ENCODE assay signal across 18 cellular contexts in the genomic region with DNA sequence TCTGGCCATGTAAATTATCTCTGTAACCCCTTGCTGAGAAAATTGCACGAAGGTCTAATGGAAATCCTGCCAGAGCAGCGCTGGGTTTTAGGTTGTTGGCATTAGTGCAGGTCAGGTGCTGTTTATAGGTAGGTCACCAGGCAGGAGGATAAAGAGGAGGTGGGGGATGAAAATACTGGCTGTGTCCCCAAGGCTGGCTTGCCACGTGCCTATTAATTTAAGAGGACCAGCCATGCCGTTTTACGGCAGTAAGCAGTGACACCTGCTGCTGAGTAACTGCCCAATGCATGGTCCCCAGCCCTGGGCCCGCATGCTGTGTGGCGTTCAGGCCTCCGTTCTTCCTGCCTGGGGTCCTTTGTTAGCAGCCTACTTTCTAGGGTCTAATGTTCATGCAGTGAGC.
A peak's percentile ranks its signal among the peaks of the same experiment; 100 is the strongest.
DNase-seq lines count a peak whose midpoint lies in the region; ATAC-seq, FAIRE-seq and TF ChIP-seq lines count a peak whose summit lies in the region.
"Had no signal": no experiment of that assay in that cellular context is flagged by ENCODE, and none has a peak within 500 bp of the region (broad histone marks: within the 10 kb centered on the region; RNA-seq: fewer than 3 reads in every experiment).

No MANE protein-coding gene starts in this region.

- no peaks in the 10 kb centered on the region for H3K9me3 ChIP-seq in PC-9 (ENCODE audit: insufficient read depth, low read depth)
- H3K9me3 ChIP-seq in kidney (ENCODE audit: control insufficient read depth in 1 of 2, low read length in 2 of 2): no peaks in the 10 kb centered on the region
- H3K9me3 ChIP-seq: heart left ventricle, MG63 had no signal

- no peak overlapping the region for H3K4me2 ChIP-seq in PC-9

- CTCF ChIA-PET in PC-9 (lab: Charles Lee): no interaction called here

- POLR2A ChIA-PET in PC-9 (lab: Charles Lee; ENCODE audit: unreplicated experiment): no interaction called here

- TF ChIP-seq CTCF in PC-9 (conservative IDR thresholded peaks at IDR 0.05) (0 out of 2 replicates have a peak, but pooled peaks have one; percentile 14), kidney (IDR thresholded peaks at IDR 0.05; ENCODE audit: borderline replicate concordance, extremely low read depth, insufficient read depth) (peak; percentile 17)

- no peak overlapping the region for H3K4me3 ChIP-seq in PC-9
- no peak overlapping the region for H3K4me3 ChIP-seq in kidney (ENCODE audit: low read length in 2 of 2)
- H3K4me3 ChIP-seq: heart left ventricle, MG63 had no signal

- intact Hi-C loops in left ventricle myocardium superior (cut with micrococcal nuclease): loop anchor here (10.0 kb wide), 1 partner anchor 62 kb away; no protein-coding TSS in a partner anchor
- intact Hi-C loops in left cardiac atrium (cut with DNase I): loop anchor here in 1 of 2 donors (10.0 kb wide), 1 partner anchor 62 kb away; no protein-coding TSS in a partner anchor
- intact Hi-C loops in PC-9 (cut with micrococcal nuclease; ENCODE audit: unreplicated experiment): no loop called here
- intact Hi-C loops in kidney (cut with DNase I): no loop called here

- no peak overlapping the region for H3K27ac ChIP-seq in PC-9
- H3K27ac ChIP-seq in kidney (ENCODE audit: low read depth in 2 of 2, low read length in 2 of 2): no peak overlapping the region
- H3K27ac ChIP-seq: heart left ventricle had no signal

- H3K79me2 ChIP-seq in PC-9 (ENCODE audit: low read depth): peaks cover 19% of the 10 kb centered on the region

- peak; percentile 34 for ATAC-seq in left ventricle myocardium superior
- no peak for ATAC-seq in left cardiac atrium
- no peak for ATAC-seq in GM18870 (IDR thresholded peaks at IDR 0.05; ENCODE audit: unreplicated experiment)
- ATAC-seq: activated T-cell treated with anti-CD3 and anti-CD28 coated beads, Interleukin-2, amount 50 U/mL, for 4 hours; stimulated activated naive CD8-positive, alpha-beta T cell treated with anti-CD3 and anti-CD28 coated beads, Interleukin-15, Interleukin-2, amounts not matched to agents 100 U/mL and 50 U/mL, for 24 hours had no signal

- peaks cover 11% of the 10 kb centered on the region; the same call in 1 of the 2 replicates for H4K20me1 ChIP-seq in PC-9 (ENCODE audit: insufficient read depth)

- no peak overlapping the region for H3K9ac ChIP-seq in kidney (ENCODE audit: low read length in 2 of 2)

- FAIRE-seq in kidney (lab: Jason Lieb, UNC): no peak
- FAIRE-seq: bronchial epithelial cell, urothelium cell line had no signal

- peaks cover 3% of the 10 kb centered on the region; the same call in 1 of the 2 replicates for H3F3A ChIP-seq in PC-9 (ENCODE audit: insufficient read depth, low read depth)

- DNase-seq in left ventricle myocardium superior (no peak), left cardiac atrium (no peak), PC-9 (no peak), kidney (no peak), NOMO-1 treated with DMSO at 0.1 percent for 48 hours (lab: John Stamatoyannopoulos, UW; ENCODE audit: unreplicated experiment) (no peak), hippocampal formation (lab: John Stamatoyannopoulos, UW) (no peak), T-helper 9 cell (no peak)
- DNase-seq: activated CD4-positive, alpha-beta T cell treated with anti-CD3 and anti-CD28 coated beads, Interleukin-2, amount 50 U/mL, for 48 hours; activated T-cell treated with anti-CD3 and anti-CD28 coated beads, Interleukin-2, amount 50 U/mL, for 4 hours; effector memory CD4-positive, alpha-beta T cell; heart left ventricle; islet precursor cell; MG63; NCI-H187; stimulated activated naive CD8-positive, alpha-beta T cell treated with anti-CD3 and anti-CD28 coated beads, Interleukin-15, Interleukin-2, amounts not matched to agents 100 U/mL and 50 U/mL, for 24 hours had no signal

- H3K36me3 ChIP-seq in PC-9 (ENCODE audit: low read depth) (peaks cover 19% of the 10 kb centered on the region), kidney (ENCODE audit: control insufficient read depth in 1 of 2, insufficient read depth in 2 of 2, low read length in 2 of 2) (peaks cover 9 to 18% of the 10 kb centered on the region in 2 donors)
- H3K36me3 ChIP-seq: MG63 had no signal

- H3K27me3 ChIP-seq in PC-9 (ENCODE audit: insufficient read depth, low read depth): no peaks in the 10 kb centered on the region
- H3K27me3 ChIP-seq: heart left ventricle, MG63 had no signal

- no TSS peak for BruUV-seq in PC-9 (replicated peaks; lab: Mats Ljungman, UMichigan)

- H2AFZ ChIP-seq in PC-9: no peak overlapping the region

- H3K9me2 ChIP-seq in PC-9 (ENCODE audit: insufficient read depth): no peaks in the 10 kb centered on the region

- H3K4me1 ChIP-seq in PC-9 (replicated peaks; ENCODE audit: insufficient read depth): no peaks in the 10 kb centered on the region
- peaks cover 0 to 10% of the 10 kb centered on the region in 2 donors for H3K4me1 ChIP-seq in kidney (ENCODE audit: control insufficient read depth in 1 of 2, insufficient read depth in 1 of 2, low read depth in 1 of 2, low read length in 2 of 2)
